38 cellular contexts compared by ENCODE assay signal in genomic region chr9:85533538-85533937, GRCh38.
"Had no signal": no experiment of that assay in that cellular context is flagged by ENCODE, and none has a peak within 500 bp of the region (broad histone marks: within the 10 kb centered on the region; RNA-seq: fewer than 3 reads in every experiment).

No MANE protein-coding gene starts in this region.

- H3K27ac ChIP-seq: brain microvascular endothelial cell, cardiac muscle cell, PC-9, RWPE1, VCaP had no signal

- H3K36me3 Mint-ChIP-seq: activated CD4-positive, alpha-beta memory T cell treated with anti-CD3 and anti-CD28 coated beads for 36 hours; activated naive CD8-positive, alpha-beta T cell treated with anti-CD3 and anti-CD28 coated beads for 36 hours; T-cell had no signal

- FAIRE-seq: RCC 7860 had no signal

- DNase-seq: activated B cell treated with CpG ODN at 0.5 μM for 24 hours; activated CD4-positive, alpha-beta memory T cell treated with anti-CD3 and anti-CD28 coated beads for 36 hours; activated CD4-positive, alpha-beta T cell treated with anti-CD3 and anti-CD28 coated beads for 4 hours; activated CD4-positive, alpha-beta T cell treated with anti-CD3 and anti-CD28 coated beads, Interleukin-2, amount 50 U/mL, for 1 hour; activated CD4-positive, CD25-positive, alpha-beta regulatory T cell treated with anti-CD3 and anti-CD28 coated beads, Interleukin-2, amount 50 U/mL, for 72 hours; activated CD8-positive, alpha-beta memory T cell treated with anti-CD3 and anti-CD28 coated beads, Interleukin-2, amount 50 U/mL, for 48 hours; activated effector memory CD4-positive, alpha-beta T cell treated with anti-CD3 and anti-CD28 coated beads, Interleukin-2, amount 50 U/mL, for 16 hours; activated naive CD4-positive, alpha-beta T cell; activated naive CD4-positive, alpha-beta T cell treated with anti-CD3 and anti-CD28 coated beads, Interleukin-2, amount 50 U/mL, for 16 hours; activated naive CD8-positive, alpha-beta T cell treated with anti-CD3 and anti-CD28 coated beads for 36 hours; activated T-cell treated with anti-CD3 and anti-CD28 coated beads, Interleukin-2, amount 50 U/mL, for 1 hour; activated T-cell treated with anti-CD3 and anti-CD28 coated beads, Interleukin-2, amount 50 U/mL, for 72 hours; amniotic stem cell; aorta; brain microvascular endothelial cell; NCI-H1092 treated with DMSO at 0.1 percent for 48 hours; NCI-H1417; NCI-H146; NCI-H187; NCI-H2029 treated with DMSO at 0.1 percent for 48 hours; NCI-H2107; NCI-H2171; NCI-H510A; NCI-H526; NCI-H748 treated with DMSO at 0.1 percent for 48 hours; NK-92 treated with Interleukin-12 subunit alpha and Interleukin-12 subunit beta, amount 100 ng/mL, for 24 hours; PC-9; SIG-M5; T-cell; T-helper 2 cell; T-helper 9 cell had no signal

- H3K4me3 Mint-ChIP-seq: activated B cell treated with CpG ODN at 0.5 μM for 24 hours; activated CD4-positive, alpha-beta memory T cell treated with anti-CD3 and anti-CD28 coated beads for 36 hours; activated naive CD8-positive, alpha-beta T cell treated with anti-CD3 and anti-CD28 coated beads for 36 hours; activated T-cell treated with anti-CD3 and anti-CD28 coated beads, Interleukin-2, amount 50 U/mL, for 72 hours; activated T-helper 17 cell treated with anti-CD3 and anti-CD28 coated beads, Interleukin-2, amount 50 U/mL, for 72 hours; central memory CD8-positive, alpha-beta T cell; T-cell had no signal

- H3K27me3 Mint-ChIP-seq: activated B cell treated with CpG ODN at 0.5 μM for 24 hours; activated CD4-positive, alpha-beta memory T cell treated with anti-CD3 and anti-CD28 coated beads for 36 hours; activated naive CD8-positive, alpha-beta T cell treated with anti-CD3 and anti-CD28 coated beads for 36 hours; activated T-helper 17 cell treated with anti-CD3 and anti-CD28 coated beads, Interleukin-2, amount 50 U/mL, for 72 hours; central memory CD8-positive, alpha-beta T cell; T-cell had no signal

- H3K4me3 ChIP-seq: cardiac muscle cell, PC-9 had no signal

- ATAC-seq: activated T-cell treated with anti-CD3 and anti-CD28 coated beads, Interleukin-2, amount 50 U/mL, for 72 hours; activated T-helper 17 cell treated with anti-CD3 and anti-CD28 coated beads, Interleukin-2, amount 50 U/mL, for 72 hours; SK-N-SH treated with all-trans-retinoic acid at 6 μM for 48 hours; T-cell had no signal

- H3K27ac Mint-ChIP-seq: activated B cell treated with CpG ODN at 0.5 μM for 24 hours; activated CD4-positive, alpha-beta memory T cell treated with anti-CD3 and anti-CD28 coated beads for 36 hours; activated naive CD8-positive, alpha-beta T cell treated with anti-CD3 and anti-CD28 coated beads for 36 hours; activated T-cell treated with anti-CD3 and anti-CD28 coated beads, Interleukin-2, amount 50 U/mL, for 72 hours; activated T-helper 17 cell treated with anti-CD3 and anti-CD28 coated beads, Interleukin-2, amount 50 U/mL, for 72 hours; T-cell had no signal

- H3K27me3 ChIP-seq: brain microvascular endothelial cell, cardiac muscle cell had no signal

- H3K4me1 Mint-ChIP-seq: activated B cell treated with CpG ODN at 0.5 μM for 24 hours; activated naive CD8-positive, alpha-beta T cell treated with anti-CD3 and anti-CD28 coated beads for 36 hours; activated T-helper 17 cell treated with anti-CD3 and anti-CD28 coated beads, Interleukin-2, amount 50 U/mL, for 72 hours; central memory CD8-positive, alpha-beta T cell; T-cell had no signal

- H3K36me3 ChIP-seq: brain microvascular endothelial cell, cardiac muscle cell had no signal

- H2AFZ ChIP-seq: PC-9 had no signal

- H3K4me2 ChIP-seq: PC-9 had no signal
